ENCODE assay signal across 11 cellular contexts in the genomic region with DNA sequence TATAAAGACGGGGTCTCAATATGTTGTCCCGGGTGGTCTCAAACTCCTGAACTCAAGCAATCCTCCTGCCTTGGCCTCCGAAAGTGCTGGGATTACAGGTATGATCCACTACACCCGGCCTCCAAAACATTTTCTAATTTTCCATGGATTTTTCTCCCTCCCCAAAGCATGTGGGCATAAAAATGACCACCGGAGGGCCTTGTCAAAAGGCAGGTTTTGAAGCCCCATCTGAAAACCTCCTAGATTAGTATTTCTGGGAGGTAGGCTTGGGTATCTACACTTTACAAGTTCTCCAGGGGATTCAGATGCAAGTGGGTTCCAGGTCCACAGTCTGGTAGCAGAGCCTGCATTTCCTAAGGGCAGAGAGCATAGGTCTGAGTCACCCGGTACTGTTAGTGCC. TPM values are rescaled to one million over a fixed set of nuclear protein-coding genes. Genes with fewer than 3 reads are reported as not detected.
A peak's percentile ranks its signal among the peaks of the same experiment; 100 is the strongest.
DNase-seq lines count a peak whose midpoint lies in the region; TF ChIP-seq lines count a peak whose summit lies in the region.
"Had no signal": no experiment of that assay in that cellular context is flagged by ENCODE, and none has a peak within 500 bp of the region (broad histone marks: within the 10 kb centered on the region; RNA-seq: fewer than 3 reads in every experiment).

No MANE protein-coding gene starts in this region.

- H4K8ac ChIP-seq in H9 (replicated peaks; ENCODE audit: insufficient read length, low read depth, low read length), result no peak overlapping the region

- peaks cover 23% of the 10 kb centered on the region for H3K9me3 ChIP-seq in H9 (ENCODE audit: control insufficient read depth, low read depth, low read length)
- H3K9me3 ChIP-seq in ascending aorta, result no peaks in the 10 kb centered on the region

- TF ChIP-seq CTCF in BJ (IDR thresholded peaks at IDR 0.05; ENCODE audit: insufficient read depth, low read depth, low read length) (peak; percentile 28; the same call in 1 of the 2 replicates), H9 (conservative IDR thresholded peaks at IDR 0.05) (peak; percentile 45; the same call in 2 of the 3 replicates), ascending aorta (IDR thresholded peaks at IDR 0.05) (peak in 1 of 3 experiments; percentile 19)

- H3K23me2 ChIP-seq in H9 (ENCODE audit: insufficient read length, low read depth, low read length, poor library complexity, severe bottlenecking), result peaks cover 9% of the 10 kb centered on the region

- H3K27me3 ChIP-seq in BJ (ENCODE audit: control insufficient read depth, insufficient read depth, low read length) (no peaks in the 10 kb centered on the region), H9 (ENCODE audit: insufficient read depth, low read length) (no peaks in the 10 kb centered on the region), ascending aorta (no peaks in the 10 kb centered on the region)

- peaks cover 3% of the 10 kb centered on the region for H3K27me3 Mint-ChIP-seq in H9 (ENCODE audit: low read depth)

- H4K91ac ChIP-seq in H9 (ENCODE audit: insufficient read length, low read depth, low read length), result no peak overlapping the region

- no CpG with 5 or more reads among the region's 6 CpGs for WGBS in H9 (ENCODE audit: extremely low coverage, insufficient read length, low lambda C conversion rate)

- no peaks in the 10 kb centered on the region for H3K79me1 ChIP-seq in H9 (ENCODE audit: insufficient read depth, low read depth, low read length, poor library complexity, severe bottlenecking)

- intact Hi-C loops in ascending aorta (cut with DNase I), result no loop called here

- no peak overlapping the region; a peak in 1 of 7 replicates for H3K27ac Mint-ChIP-seq in H9

- no peak overlapping the region for H3K18ac ChIP-seq in H9 (ENCODE audit: insufficient read length, low read depth, low read length)

- H3K4me2 ChIP-seq in H9 (ENCODE audit: insufficient read depth, insufficient read length, low read length), result no peak overlapping the region

- H4K5ac ChIP-seq in H9 (ENCODE audit: insufficient read length, low read depth, low read length), result no peak overlapping the region

- H2BK12ac ChIP-seq in H9 (ENCODE audit: insufficient read length, low read depth, low read length), result no peak overlapping the region

- H3K79me2 ChIP-seq in H9 (ENCODE audit: insufficient read depth, low read length), result no peaks in the 10 kb centered on the region; the same call in 1 of the 2 replicates

- no peak overlapping the region for H3T11ph ChIP-seq in H9 (ENCODE audit: low read length)

- H2BK15ac ChIP-seq in H9 (ENCODE audit: low read depth, low read length), result no peak overlapping the region

- peaks cover 5 to 15% of the 10 kb centered on the region in 2 experiments for H3K4me1 Mint-ChIP-seq in H9

- H3K4me3 Mint-ChIP-seq in H9, result peak overlapping the region; percentile 20 to 69; a peak in 3 of 5 replicates

- H2BK5ac ChIP-seq in H9 (ENCODE audit: insufficient read length, low read length), result no peak overlapping the region

- CTCF ChIA-PET in BJ (lab: Yijun Ruan, JAX), result no interaction called here

- peaks cover 0 to 4% (median 0%) of the 10 kb centered on the region in 3 experiments; a peak in 3 of 7 replicates for H3K36me3 Mint-ChIP-seq in H9 (ENCODE audit: insufficient read depth in 1 of 3, low read depth in 3 of 3)

- H4K20me1 ChIP-seq in H9 (ENCODE audit: control insufficient read depth, insufficient read depth, insufficient read length), result no peaks in the 10 kb centered on the region

- no peak overlapping the region for H2BK20ac ChIP-seq in H9 (ENCODE audit: low read depth, low read length, poor library complexity, severe bottlenecking)

- POLR2A ChIA-PET in BJ (lab: Charles Lee), result no interaction called here

- H3K27ac ChIP-seq in H9 (ENCODE audit: insufficient read length, low read depth, low read length) (no peak overlapping the region), ascending aorta (peak overlapping the region; percentile 50 to 55)

- no peaks in the 10 kb centered on the region for H3K36me3 ChIP-seq in BJ (ENCODE audit: control insufficient read depth, insufficient read depth, low read length)
- no peaks in the 10 kb centered on the region for H3K36me3 ChIP-seq in ascending aorta

- no peak overlapping the region for H3K14ac ChIP-seq in H9 (ENCODE audit: insufficient read depth, low read length)

- H2BK120ac ChIP-seq in H9 (ENCODE audit: low read depth, low read length, poor library complexity, severe bottlenecking), result no peak overlapping the region

- H3K4me3 ChIP-seq in BJ (ENCODE audit: low read depth, low read length), result no peak overlapping the region
- no peak overlapping the region for H3K4me3 ChIP-seq in ascending aorta

- H2AFZ ChIP-seq in H9 (ENCODE audit: low read length), result no peak overlapping the region

- H3K4ac ChIP-seq in H9 (ENCODE audit: low read depth, low read length), result no peak overlapping the region

- no peak for DNase-seq in BJ (ENCODE audit: low read depth)
- DNase-seq in H9, result no peak
- DNase-seq in ascending aorta (ENCODE audit: low spot score in 2 of 2), result no peak
- peak; percentile 9 for DNase-seq in left kidney (ENCODE audit: low read depth, low spot score)
- no peak for DNase-seq in CD1c-positive myeloid dendritic cell (ENCODE audit: extremely low spot score)
- DNase-seq in NCI-H2029 treated with DMSO at 0.1 percent for 48 hours (lab: John Stamatoyannopoulos, UW), result no peak
- DNase-seq in AG20443 (ENCODE audit: low spot score), result no peak
- no peak for DNase-seq in AG08395 (ENCODE audit: low spot score)
- DNase-seq: activated CD4-positive, alpha-beta T cell treated with anti-CD3 and anti-CD28 coated beads for 4 hours; activated gamma-delta T cell treated with Interleukin-2 at 50 U/mL for 16 hours; GF-D8 had no signal

- H3K9ac ChIP-seq in H9 (ENCODE audit: extremely low read depth, insufficient read length, low read length), result no peak overlapping the region

- H2AK5ac ChIP-seq in H9 (ENCODE audit: insufficient read length, low read length), result no peak overlapping the region

- H3K4me1 ChIP-seq in H9 (ENCODE audit: insufficient read depth, low read length), result no peaks in the 10 kb centered on the region
- H3K4me1 ChIP-seq in ascending aorta, result no peaks in the 10 kb centered on the region

- no peak overlapping the region for H3K56ac ChIP-seq in H9 (ENCODE audit: insufficient read length, low read depth, low read length)

- no peak overlapping the region for H3K23ac ChIP-seq in H9 (ENCODE audit: insufficient read length, low read depth, low read length)

- H3K9me3 Mint-ChIP-seq in H9, result peaks cover 52 to 56% of the 10 kb centered on the region in 2 experiments

RNA-seq across cellular contexts. Expression of gene GPR173, which starts 1.4 kb away (rescaled TPM):
- 1.7 and 2.7 TPM in 2 replicates for polyA plus RNA-seq in BJ (2011; rRNA removed)
- 2.1 and 2.3 TPM in 2 replicates for polyA minus RNA-seq in BJ (2011; rRNA and poly(A)+ RNA removed)
- total RNA-seq in H9 (2021) (4.5 and 5.4 TPM in 2 replicates), ascending aorta (2.1 TPM)

RNA-seq across cellular contexts. Expression of gene TSPYL2, which starts 34.9 kb away (rescaled TPM):
- polyA plus RNA-seq in BJ (2011; rRNA removed), result 22.9 and 29.3 TPM in 2 replicates
- polyA minus RNA-seq in BJ (2011; rRNA and poly(A)+ RNA removed), result 8.0 and 10.3 TPM in 2 replicates
- total RNA-seq in H9 (2021) (20.7 and 24.6 TPM in 2 replicates), ascending aorta (42.3 TPM)

RNA-seq across cellular contexts. Expression of gene KANTR, which starts 46.7 kb away (rescaled TPM):
- polyA plus RNA-seq in BJ (2011; rRNA removed), result 2.3 and 2.5 TPM in 2 replicates
- polyA minus RNA-seq in BJ (2011; rRNA and poly(A)+ RNA removed), result 10.4 and 11.2 TPM in 2 replicates
- total RNA-seq in H9 (2021) (6.3 and 7.7 TPM in 2 replicates), ascending aorta (5.0 TPM)
